Comparison of ENCODE assay signal across 1 cellular context in genomic region chr19:11539495-11540365, GRCh38.
TF ChIP-seq lines count a peak whose summit lies in the region.

No MANE protein-coding gene starts in this region.

TF ChIP-seq in SK-N-SH, 30 proteins besides CTCF, POLR2A, EP300 and RAD21 (continued from another document):
- TF ChIP-seq CHD2 (IDR thresholded peaks at IDR 0.05; ENCODE audit: low read length, partially characterized antibody) (no peak), NRF1 (IDR thresholded peaks at IDR 0.05; ENCODE audit: low read depth, low read length) (no peak), MAX (IDR thresholded peaks at IDR 0.05; ENCODE audit: low read depth) (no peak), RCOR1 (IDR thresholded peaks at IDR 0.05; ENCODE audit: low read length) (no peak), SMC3 (IDR thresholded peaks at IDR 0.05; ENCODE audit: low read depth, low read length) (no peak), MXI1 (IDR thresholded peaks at IDR 0.05; ENCODE audit: low read depth, low read length) (no peak)
